In genomic region chr16:4865231-4865860, GRCh38 we compare ENCODE assay signal across 19 cellular contexts. TPM values are rescaled to one million over a fixed set of nuclear protein-coding genes. Genes with fewer than 3 reads are reported as not detected.
A peak's percentile ranks its signal among the peaks of the same experiment; 100 is the strongest.
DNase-seq lines count a peak whose midpoint lies in the region; ATAC-seq and TF ChIP-seq lines count a peak whose summit lies in the region.
"Had no signal": no experiment of that assay in that cellular context is flagged by ENCODE, and none has a peak within 500 bp of the region (broad histone marks: within the 10 kb centered on the region; RNA-seq: fewer than 3 reads in every experiment).

No MANE protein-coding gene starts in this region.

- no peak overlapping the region for H3K14ac ChIP-seq in trophoblast cell (ENCODE audit: low read length)

- TF ChIP-seq CTCF in CD14-positive monocyte (IDR thresholded peaks at IDR 0.05) (no peak), Caco-2 (IDR thresholded peaks at IDR 0.05; ENCODE audit: insufficient read depth in 1 of 2, low read depth in 1 of 2, low read length in 1 of 2, severe bottlenecking in 1 of 2, unreplicated experiment in 1 of 2) (no peak)

- H3K4me3 ChIP-seq in Caco-2 (ENCODE audit: low read depth, low read length) (no peak overlapping the region), trophoblast cell (ENCODE audit: low read depth, low read length) (no peak overlapping the region), GM23248 (no peak overlapping the region)
- H3K4me3 ChIP-seq: A549, BLaER1, GM12878, GM23338 had no signal

- no peak overlapping the region for H2BK5ac ChIP-seq in trophoblast cell (ENCODE audit: low read depth, low read length, poor library complexity)

- H3K4ac ChIP-seq in trophoblast cell (ENCODE audit: low read depth, low read length), result peak overlapping the region; percentile 58

- H3K27ac Mint-ChIP-seq in CD14-positive monocyte (peak overlapping the region in 4 of 7 donors; percentile 10 to 42 (median 37)), Caco-2 (ENCODE audit: unreplicated experiment) (peak overlapping the region; percentile 46)
- H3K27ac Mint-ChIP-seq in effector memory CD8-positive, alpha-beta T cell, result peak overlapping the region; percentile 35 to 84
- H3K27ac Mint-ChIP-seq in naive thymus-derived CD8-positive, alpha-beta T cell, result peak overlapping the region in 2 of 10 donors; percentile 53 to 76
- H3K27ac Mint-ChIP-seq: CD8-positive, alpha-beta T cell; GM23338; HFFc6 had no signal

- H4K12ac ChIP-seq in trophoblast cell (ENCODE audit: low read depth, low read length), result no peak overlapping the region

- H3K36me3 Mint-ChIP-seq in CD14-positive monocyte, result peaks cover 69 to 91% of the 10 kb centered on the region in 2 donors
- peaks cover 46% of the 10 kb centered on the region for H3K36me3 Mint-ChIP-seq in Caco-2 (ENCODE audit: insufficient read depth, unreplicated experiment)
- H3K36me3 Mint-ChIP-seq in effector memory CD8-positive, alpha-beta T cell (ENCODE audit: insufficient read depth), result peaks cover 49% of the 10 kb centered on the region
- H3K36me3 Mint-ChIP-seq in naive thymus-derived CD8-positive, alpha-beta T cell, result peaks cover 0 to 84% (median 5%) of the 10 kb centered on the region in 3 donors

- no peaks in the 10 kb centered on the region; the same call in 1 of the 2 replicates for H4K20me1 ChIP-seq in GM23248 (ENCODE audit: insufficient read depth)

- H3K36me3 ChIP-seq in Caco-2 (ENCODE audit: control insufficient read depth, insufficient read depth, low read length) (peaks cover 2% of the 10 kb centered on the region; the same call in 1 of the 2 replicates), trophoblast cell (ENCODE audit: control insufficient read depth in 1 of 2, insufficient read depth in 2 of 2, low read length in 2 of 2) (peaks cover 32 to 41% of the 10 kb centered on the region in 2 experiments), GM23248 (ENCODE audit: low read depth) (peaks cover 17% of the 10 kb centered on the region; the same call in 1 of the 2 replicates)

- CTCF ChIA-PET in Caco-2 (lab: Charles Lee), result no interaction called here

- H3K9me3 ChIP-seq in Caco-2 (no peaks in the 10 kb centered on the region), trophoblast cell (ENCODE audit: insufficient read depth, low read depth, low read length) (no peaks in the 10 kb centered on the region), GM23248 (ENCODE audit: low read depth) (no peaks in the 10 kb centered on the region)
- H3K9me3 ChIP-seq: A549, BLaER1 had no signal

- no CpG with 5 or more reads among the region's 13 CpGs for WGBS in trophoblast cell (ENCODE audit: extremely low coverage, insufficient coverage, insufficient read length)
- WGBS in GM23248 (ENCODE audit: low coverage in 1 of 2, low lambda C conversion rate in 2 of 2, missing lambda C conversion rate in 2 of 2), 2 experiments, result 95 to 98% methylated on average over 13 of the region's 13 CpGs

- H3K4me2 ChIP-seq in trophoblast cell (ENCODE audit: low read length) (no peak overlapping the region), GM23248 (ENCODE audit: unreplicated experiment) (no peak overlapping the region)
- H3K4me2 ChIP-seq: A549, BLaER1, GM23338 had no signal

- no peaks in the 10 kb centered on the region for H3K9me3 Mint-ChIP-seq in CD14-positive monocyte
- no peaks in the 10 kb centered on the region for H3K9me3 Mint-ChIP-seq in Caco-2 (ENCODE audit: unreplicated experiment)
- H3K9me3 Mint-ChIP-seq in effector memory CD8-positive, alpha-beta T cell, result no peaks in the 10 kb centered on the region
- no peaks in the 10 kb centered on the region for H3K9me3 Mint-ChIP-seq in naive thymus-derived CD8-positive, alpha-beta T cell
- H3K9me3 Mint-ChIP-seq: CD8-positive, alpha-beta T cell; GM23338; HFFc6 had no signal

- intact Hi-C loops in CD14-positive monocyte (cut with micrococcal nuclease), result no loop called here
- intact Hi-C loops in Caco-2 (cut with micrococcal nuclease; ENCODE audit: unreplicated experiment), result no loop called here

- H2AFZ ChIP-seq in trophoblast cell (ENCODE audit: insufficient read depth, low read length, poor library complexity) (no peak overlapping the region), GM23248 (no peak overlapping the region)
- H2AFZ ChIP-seq: GM23338 had no signal

- no TSS peak for BruUV-seq in Caco-2 (replicated peaks; lab: Mats Ljungman, UMichigan)

- no peak overlapping the region for H3K23ac ChIP-seq in trophoblast cell (ENCODE audit: low read length)

- no peak overlapping the region for H2BK12ac ChIP-seq in trophoblast cell (ENCODE audit: low read length)

- H3K4me1 ChIP-seq in Caco-2 (peaks cover 7% of the 10 kb centered on the region), trophoblast cell (ENCODE audit: control insufficient read depth in 1 of 2, insufficient read depth in 2 of 2, low read length in 2 of 2) (no peaks in the 10 kb centered on the region), GM23248 (ENCODE audit: insufficient read depth) (no peaks in the 10 kb centered on the region)

- no peak for ATAC-seq in effector memory CD8-positive, alpha-beta T cell (replicated peaks)
- ATAC-seq in naive thymus-derived CD8-positive, alpha-beta T cell, result no peak
- no peak for ATAC-seq in GM19467 (IDR thresholded peaks at IDR 0.05; ENCODE audit: unreplicated experiment)
- ATAC-seq: A549; CD8-positive, alpha-beta T cell; GM12878; GM23338 had no signal

- POLR2A ChIA-PET in Caco-2 (lab: Charles Lee), result no interaction called here
- POLR2A ChIA-PET in naive thymus-derived CD8-positive, alpha-beta T cell (lab: Charles Lee), result no interaction called here

- H2BK120ac ChIP-seq in trophoblast cell (ENCODE audit: insufficient read depth, low read length, poor library complexity), result no peak overlapping the region

- no peak overlapping the region for H4K8ac ChIP-seq in trophoblast cell (ENCODE audit: low read depth, low read length)

- no peak overlapping the region for H3K27ac ChIP-seq in trophoblast cell (ENCODE audit: low read depth, low read length)
- H3K27ac ChIP-seq in GM23248, result no peak overlapping the region
- H3K27ac ChIP-seq: A549, BLaER1, HL-60 had no signal

- in situ Hi-C loops in GM23248 (cut with MboI), result no loop called here

- H3K18ac ChIP-seq in trophoblast cell (ENCODE audit: low read length), result no peak overlapping the region

- H3K4me3 Mint-ChIP-seq in CD14-positive monocyte (no peak overlapping the region), Caco-2 (ENCODE audit: unreplicated experiment) (no peak overlapping the region)
- no peak overlapping the region for H3K4me3 Mint-ChIP-seq in effector memory CD8-positive, alpha-beta T cell
- no peak overlapping the region for H3K4me3 Mint-ChIP-seq in naive thymus-derived CD8-positive, alpha-beta T cell
- H3K4me3 Mint-ChIP-seq: CD8-positive, alpha-beta T cell; GM23338; HFFc6 had no signal

- no peak overlapping the region for H3K9ac ChIP-seq in trophoblast cell (ENCODE audit: low read length)
- H3K9ac ChIP-seq in GM23248, result no peak overlapping the region
- H3K9ac ChIP-seq: BLaER1 had no signal

- H3K27me3 ChIP-seq in Caco-2 (replicated peaks; ENCODE audit: control insufficient read depth, insufficient read depth, low read length) (no peaks in the 10 kb centered on the region), trophoblast cell (ENCODE audit: insufficient read depth, low read length) (no peaks in the 10 kb centered on the region), GM23248 (replicated peaks; ENCODE audit: insufficient read depth) (no peaks in the 10 kb centered on the region)
- H3K27me3 ChIP-seq: BLaER1 had no signal

- no peaks in the 10 kb centered on the region for H3K79me1 ChIP-seq in trophoblast cell (ENCODE audit: low read length)

- H3K27me3 Mint-ChIP-seq in CD14-positive monocyte (ENCODE audit: low read depth in 3 of 3) (peaks cover 0 to 2% (median 0%) of the 10 kb centered on the region in 3 donors), Caco-2 (ENCODE audit: insufficient read depth, unreplicated experiment) (no peaks in the 10 kb centered on the region)
- no peaks in the 10 kb centered on the region for H3K27me3 Mint-ChIP-seq in effector memory CD8-positive, alpha-beta T cell
- no peaks in the 10 kb centered on the region for H3K27me3 Mint-ChIP-seq in naive thymus-derived CD8-positive, alpha-beta T cell

- H2AK5ac ChIP-seq in trophoblast cell (ENCODE audit: low read length), result no peak overlapping the region

- H3K9me2 ChIP-seq in GM23248 (ENCODE audit: insufficient read depth), result no peaks in the 10 kb centered on the region

- no peaks in the 10 kb centered on the region for H3F3A ChIP-seq in GM23248 (ENCODE audit: insufficient read depth)

- H3K79me2 ChIP-seq in trophoblast cell (ENCODE audit: control insufficient read depth, insufficient read depth, low read length, poor library complexity) (no peaks in the 10 kb centered on the region), GM23248 (ENCODE audit: insufficient read depth) (peaks cover 95% of the 10 kb centered on the region)

- DNase-seq in CD14-positive monocyte (ENCODE audit: low spot score) (no peak), Caco-2 (no peak), trophoblast cell (no peak), GM23248 (no peak)
- DNase-seq in effector memory CD8-positive, alpha-beta T cell, result no peak
- DNase-seq in naive thymus-derived CD8-positive, alpha-beta T cell, result no peak
- DNase-seq: CD8-positive, alpha-beta T cell; DMS 273 treated with DMSO at 0.1 percent for 48 hours; DMS53; DND-41; EL; HCEC 1CT; HFFc6 had no signal

- peaks cover 22% of the 10 kb centered on the region for H3K4me1 Mint-ChIP-seq in CD14-positive monocyte
- H3K4me1 Mint-ChIP-seq in Caco-2 (ENCODE audit: low read depth, unreplicated experiment), result peaks cover 14% of the 10 kb centered on the region
- H3K4me1 Mint-ChIP-seq in effector memory CD8-positive, alpha-beta T cell (ENCODE audit: low read depth in 2 of 2), result peaks cover 22 to 26% of the 10 kb centered on the region in 2 donors
- H3K4me1 Mint-ChIP-seq in naive thymus-derived CD8-positive, alpha-beta T cell, result peaks cover 10 to 34% (median 26%) of the 10 kb centered on the region in 4 donors
- H3K4me1 Mint-ChIP-seq: GM23338 had no signal

- no peak overlapping the region for H4K91ac ChIP-seq in trophoblast cell (ENCODE audit: low read depth, low read length)

RNA-seq across cellular contexts. Expression of gene UBN1, which starts 18.1 kb away (rescaled TPM):
- 1 to 10 TPM; 5.3 to 7.3 TPM for polyA plus RNA-seq in CD14-positive monocyte
- total RNA-seq in Caco-2 (2022), result 31.5 and 37.9 TPM in 2 replicates
- polyA plus RNA-seq in trophoblast cell (2013), result 22.6 and 23.0 TPM in 2 replicates
- total RNA-seq in naive thymus-derived CD8-positive, alpha-beta T cell, result 10 to 100 TPM; 40.6 to 40.9 TPM
- polyA plus RNA-seq in naive thymus-derived CD8-positive, alpha-beta T cell, result 10 to 100 TPM; 10.9 to 18.4 (median 14.2) TPM
- total RNA-seq in GM23248 (2014; rRNA removed; shearing (Covaris generic)), result 16.4 and 18.1 TPM in 2 replicates
- 9.3 and 9.9 TPM in 2 replicates for polyA plus RNA-seq in GM23248 (2016; fragmentation: Nextera tagmentation; extraction: Ambion mirVana)

RNA-seq across cellular contexts. Expression of gene GLYR1, which starts 18.3 kb away (rescaled TPM):
- 10 to 100 TPM; 34.2 to 41.9 TPM for polyA plus RNA-seq in CD14-positive monocyte
- 112 and 117 TPM in 2 replicates for total RNA-seq in Caco-2 (2022)
- 51.9 and 52.1 TPM in 2 replicates for polyA plus RNA-seq in trophoblast cell (2013)
- total RNA-seq in naive thymus-derived CD8-positive, alpha-beta T cell, result 100 to 1,000 TPM; 111 to 112 TPM
- polyA plus RNA-seq in naive thymus-derived CD8-positive, alpha-beta T cell, result 10 to 100 TPM; 29.7 to 39.6 (median 38.1) TPM
- total RNA-seq in GM23248 (2014; rRNA removed; shearing (Covaris generic)), result 27.4 and 31.2 TPM in 2 replicates
- polyA plus RNA-seq in GM23248 (2016; fragmentation: Nextera tagmentation; extraction: Ambion mirVana), result 36.6 and 39.9 TPM in 2 replicates
